ENCODE assay signal across 12 cellular contexts in genomic region chr2:231241755-231242507, GRCh38. TPM values are rescaled to one million over a fixed set of nuclear protein-coding genes. Genes with fewer than 3 reads are reported as not detected.
A peak's percentile ranks its signal among the peaks of the same experiment; 100 is the strongest.
DNase-seq lines count a peak whose midpoint lies in the region; ATAC-seq and TF ChIP-seq lines count a peak whose summit lies in the region.
"Had no signal": no experiment of that assay in that cellular context is flagged by ENCODE, and none has a peak within 500 bp of the region (broad histone marks: within the 10 kb centered on the region; RNA-seq: fewer than 3 reads in every experiment).

No MANE protein-coding gene starts in this region.

- CTCF ChIA-PET in naive thymus-derived CD4-positive, alpha-beta T cell (lab: Charles Lee), result interaction anchor here (1.1 kb wide), 1 partner anchor 14 kb away, joined by 4 read pairs; no protein-coding TSS in a partner anchor

- peak; percentile 25 for DNase-seq in GF-D8 (lab: John Stamatoyannopoulos, UW)
- peak; percentile 32 for DNase-seq in RPMI7951 (ENCODE audit: low read depth)
- peak; percentile 84 for DNase-seq in fibroblast of villous mesenchyme (ENCODE audit: low read depth)
- no peak for DNase-seq in naive thymus-derived CD4-positive, alpha-beta T cell
- DNase-seq in NCI-H187 treated with DMSO at 0.1 percent for 48 hours (lab: John Stamatoyannopoulos, UW), result no peak
- DNase-seq: activated CD4-positive, alpha-beta T cell treated with anti-CD3 and anti-CD28 coated beads for 36 hours had no signal

- no peaks in the 10 kb centered on the region for H3K4me1 ChIP-seq in naive thymus-derived CD4-positive, alpha-beta T cell (ENCODE audit: control insufficient read depth in 2 of 2, insufficient read depth in 2 of 2, low read length in 2 of 2)

- H3K9me3 Mint-ChIP-seq in naive thymus-derived CD4-positive, alpha-beta T cell, result no peaks in the 10 kb centered on the region

- intact Hi-C loops in naive thymus-derived CD4-positive, alpha-beta T cell (cut with micrococcal nuclease), result no loop called here

- no peaks in the 10 kb centered on the region for H3K36me3 ChIP-seq in naive thymus-derived CD4-positive, alpha-beta T cell (ENCODE audit: control insufficient read depth in 2 of 3, insufficient read depth in 3 of 3, low read length in 3 of 3)
- H3K36me3 ChIP-seq: BLaER1 treated with 17β-estradiol and CSF1 and Interleukin-3, amounts not matched to agents 10 nM and 100 nM had no signal

- no peaks in the 10 kb centered on the region for H3K27me3 Mint-ChIP-seq in naive thymus-derived CD4-positive, alpha-beta T cell
- H3K27me3 Mint-ChIP-seq: activated CD4-positive, alpha-beta T cell treated with anti-CD3 and anti-CD28 coated beads for 36 hours had no signal

- H3K9me3 ChIP-seq in naive thymus-derived CD4-positive, alpha-beta T cell (ENCODE audit: control insufficient read depth in 2 of 3, low read length in 3 of 3), result no peaks in the 10 kb centered on the region
- H3K9me3 ChIP-seq: BLaER1 treated with 17β-estradiol and CSF1 and Interleukin-3, amounts not matched to agents 10 nM and 100 nM; upper lobe of left lung had no signal

- no peak overlapping the region for H3K4me3 Mint-ChIP-seq in naive thymus-derived CD4-positive, alpha-beta T cell
- H3K4me3 Mint-ChIP-seq: activated CD4-positive, alpha-beta T cell treated with anti-CD3 and anti-CD28 coated beads for 36 hours had no signal

- H3K27ac Mint-ChIP-seq in naive thymus-derived CD4-positive, alpha-beta T cell, result no peak overlapping the region
- H3K27ac Mint-ChIP-seq: activated CD4-positive, alpha-beta T cell treated with anti-CD3 and anti-CD28 coated beads for 36 hours had no signal

- POLR2A ChIA-PET in naive thymus-derived CD4-positive, alpha-beta T cell (lab: Charles Lee), result no interaction called here

- H3K36me3 Mint-ChIP-seq in naive thymus-derived CD4-positive, alpha-beta T cell, result no peaks in the 10 kb centered on the region

- ATAC-seq in naive thymus-derived CD4-positive, alpha-beta T cell, result peak; percentile 44
- no peak for ATAC-seq in GM21390 (IDR thresholded peaks at IDR 0.05; ENCODE audit: unreplicated experiment)
- ATAC-seq in GM18502 (IDR thresholded peaks at IDR 0.05; ENCODE audit: poor library complexity, unreplicated experiment), result no peak
- no peak for ATAC-seq in GM18498 (IDR thresholded peaks at IDR 0.05; ENCODE audit: unreplicated experiment)
- ATAC-seq: activated CD4-positive, alpha-beta T cell treated with anti-CD3 and anti-CD28 coated beads for 36 hours; HCT116 had no signal

- no peaks in the 10 kb centered on the region for H3K4me1 Mint-ChIP-seq in naive thymus-derived CD4-positive, alpha-beta T cell
- H3K4me1 Mint-ChIP-seq: activated CD4-positive, alpha-beta T cell treated with anti-CD3 and anti-CD28 coated beads for 36 hours had no signal

- H3K27ac ChIP-seq in naive thymus-derived CD4-positive, alpha-beta T cell (ENCODE audit: low read depth, low read length), result no peak overlapping the region

- TF ChIP-seq CTCF in fibroblast of villous mesenchyme (IDR thresholded peaks at IDR 0.05; ENCODE audit: insufficient read depth, low read depth, low read length), result no peak

- no peaks in the 10 kb centered on the region for H3K27me3 ChIP-seq in naive thymus-derived CD4-positive, alpha-beta T cell (ENCODE audit: control insufficient read depth in 2 of 2, insufficient read depth in 2 of 2, low read length in 2 of 2)
- H3K27me3 ChIP-seq: BLaER1 treated with 17β-estradiol and CSF1 and Interleukin-3, amounts not matched to agents 10 nM and 100 nM; upper lobe of left lung had no signal

- no peak overlapping the region for H3K4me3 ChIP-seq in fibroblast of villous mesenchyme (ENCODE audit: low read depth, low read length)
- H3K4me3 ChIP-seq in naive thymus-derived CD4-positive, alpha-beta T cell (ENCODE audit: low read length), result no peak overlapping the region
- H3K4me3 ChIP-seq: BLaER1 treated with 17β-estradiol and CSF1 and Interleukin-3, amounts not matched to agents 10 nM and 100 nM; upper lobe of left lung had no signal

RNA-seq across cellular contexts. Expression of gene ARMC9, which starts 43.5 kb away (rescaled TPM):
- total RNA-seq in RPMI7951 (2014; rRNA removed; shearing (Covaris generic)), result 62.3 and 67.2 TPM in 2 replicates
- total RNA-seq in fibroblast of villous mesenchyme, result 189 and 260 TPM in 2 replicates
- total RNA-seq in naive thymus-derived CD4-positive, alpha-beta T cell, result 1 to 10 TPM in 2 of 5 experiments, under 1 TPM in 3; 0.69 to 2.0 (median 0.85) TPM
- under 1 TPM; 0.45 to 0.98 TPM for polyA plus RNA-seq in naive thymus-derived CD4-positive, alpha-beta T cell

Comparison
In these comparisons a context has a peak if more than half of its experiments do, and no peak if none do; other contexts are left out.
1. DNase-seq: peak in GF-D8 (single experiment), RPMI7951 (single experiment) and fibroblast of villous mesenchyme (single experiment); none in naive thymus-derived CD4-positive, alpha-beta T cell (0 of 9) and NCI-H187 treated with DMSO at 0.1 percent for 48 hours (single experiment).
2. RNA of gene ARMC9, which starts 43.5 kb away (total RNA-seq): 189 to 260 TPM in fibroblast of villous mesenchyme and 62.3 to 67.2 TPM in RPMI7951; 0.69 to 2.0 TPM in naive thymus-derived CD4-positive, alpha-beta T cell; every median in the first group is over 10 times any median in the second.